Comparison of ENCODE assay signal across 2 cellular contexts in the genomic region with DNA sequence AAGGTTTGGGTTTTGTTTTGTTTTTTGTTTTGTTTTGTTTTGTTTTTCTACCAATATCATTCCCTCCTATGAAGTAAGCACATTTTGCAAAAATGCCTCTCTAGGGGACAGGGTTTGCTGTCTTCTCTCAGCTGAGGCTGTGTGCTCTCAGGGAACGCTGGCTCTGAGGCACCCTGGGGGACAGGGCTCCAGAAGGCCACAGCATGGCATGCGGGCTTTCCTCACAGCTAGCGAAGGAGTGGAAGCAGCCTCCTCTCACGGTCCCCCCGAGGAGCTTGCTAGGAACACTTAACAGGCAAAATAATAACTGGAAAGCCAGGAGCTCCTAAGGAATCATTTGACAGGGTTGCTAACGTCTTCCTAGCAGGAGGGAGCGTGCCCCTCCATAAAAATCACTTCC.
TF ChIP-seq lines count a peak whose summit lies in the region.

No MANE protein-coding gene starts in this region.

TF ChIP-seq in GM23338, 12 proteins besides CTCF, POLR2A, EP300 and RAD21:
- TF ChIP-seq EZH2 (IDR thresholded peaks at IDR 0.05; ENCODE audit: low read depth, unreplicated experiment) (no peak), CREB1 (CRISPR knock-in tag; IDR thresholded peaks at IDR 0.05; ENCODE audit: low read depth) (no peak), POLR2AphosphoS5 (IDR thresholded peaks at IDR 0.05; ENCODE audit: low read depth) (no peak), JUNB (IDR thresholded peaks at IDR 0.05; ENCODE audit: unreplicated experiment) (no peak)
- TF ChIP-seq, protein P1, sequence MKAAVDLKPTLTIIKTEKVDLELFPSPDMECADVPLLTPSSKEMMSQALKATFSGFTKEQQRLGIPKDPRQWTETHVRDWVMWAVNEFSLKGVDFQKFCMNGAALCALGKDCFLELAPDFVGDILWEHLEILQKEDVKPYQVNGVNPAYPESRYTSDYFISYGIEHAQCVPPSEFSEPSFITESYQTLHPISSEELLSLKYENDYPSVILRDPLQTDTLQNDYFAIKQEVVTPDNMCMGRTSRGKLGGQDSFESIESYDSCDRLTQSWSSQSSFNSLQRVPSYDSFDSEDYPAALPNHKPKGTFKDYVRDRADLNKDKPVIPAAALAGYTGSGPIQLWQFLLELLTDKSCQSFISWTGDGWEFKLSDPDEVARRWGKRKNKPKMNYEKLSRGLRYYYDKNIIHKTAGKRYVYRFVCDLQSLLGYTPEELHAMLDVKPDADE (IDR thresholded peaks at IDR 0.05) = no peak
TF ChIP-seq in GM23338: peak in this region for 0.

TF ChIP-seq in WTC11, 78 proteins besides CTCF, POLR2A, EP300 and RAD21:
- TF ChIP-seq ATF1 (CRISPR knock-in tag; IDR thresholded peaks at IDR 0.05) (no peak), TEAD1 (CRISPR knock-in tag; IDR thresholded peaks at IDR 0.05) (0 out of 2 replicates have a peak, but pooled peaks have one; percentile 24)
